14 cellular contexts compared by ENCODE assay signal in the genomic region with DNA sequence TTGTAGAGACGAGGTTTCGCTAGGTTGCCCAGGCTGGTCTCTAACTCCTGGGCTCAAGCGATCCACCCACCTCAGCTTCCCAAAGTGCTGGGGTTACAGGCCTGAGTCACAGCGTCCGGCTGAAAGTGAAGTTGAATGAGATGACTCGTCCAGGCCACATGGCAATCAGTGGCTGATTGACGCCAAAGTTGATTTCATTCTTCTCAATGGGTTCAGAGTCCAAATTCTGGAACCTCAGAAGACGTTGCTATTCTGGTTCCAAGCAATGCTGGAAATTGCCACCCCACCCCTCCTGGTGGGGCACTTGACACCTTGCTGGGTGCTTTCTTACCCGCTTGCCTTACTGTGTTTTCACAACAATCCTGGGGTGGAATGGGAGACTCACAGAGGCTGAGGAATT. TPM values are rescaled to one million over a fixed set of nuclear protein-coding genes. Genes with fewer than 3 reads are reported as not detected.
DNase-seq lines count a peak whose midpoint lies in the region; ATAC-seq and TF ChIP-seq lines count a peak whose summit lies in the region.
"Had no signal": no experiment of that assay in that cellular context is flagged by ENCODE, and none has a peak within 500 bp of the region (broad histone marks: within the 10 kb centered on the region; RNA-seq: fewer than 3 reads in every experiment).

No MANE protein-coding gene starts in this region.

- no peak for TF ChIP-seq CTCF in mammary epithelial cell (conservative IDR thresholded peaks at IDR 0.05 in 1 of 2, IDR thresholded peaks at IDR 0.05 in 1 of 2; ENCODE audit: extremely low read depth in 1 of 2, insufficient read depth in 1 of 2, low read depth in 1 of 2, low read length in 2 of 2)

- H3K36me3 ChIP-seq in mammary epithelial cell (ENCODE audit: insufficient read depth, low read length) (no peaks in the 10 kb centered on the region), mucosa of rectum (ENCODE audit: control insufficient read depth in 2 of 2, insufficient read depth in 2 of 2, low read length in 2 of 2) (no peaks in the 10 kb centered on the region)
- H3K36me3 ChIP-seq: lower lobe of right lung had no signal

- 41% methylated on average over 9 of the region's 9 CpGs for WGBS in mammary epithelial cell (ENCODE audit: low coverage, missing lambda C conversion rate)

- H3K79me2 ChIP-seq in mammary epithelial cell (ENCODE audit: insufficient read depth, low read length), result peaks cover 11% of the 10 kb centered on the region

- H3K9me3 ChIP-seq in mammary epithelial cell (replicated peaks; ENCODE audit: insufficient read depth, low read length) (no peaks in the 10 kb centered on the region), mucosa of rectum (ENCODE audit: control insufficient read depth in 2 of 2, low read length in 2 of 2) (no peaks in the 10 kb centered on the region)
- H3K9me3 ChIP-seq: lower lobe of right lung had no signal

- H3K4me2 ChIP-seq in mammary epithelial cell (ENCODE audit: insufficient read depth, low read depth, low read length), result no peak overlapping the region
- H3K4me2 ChIP-seq: KMS-11 had no signal

- no peaks in the 10 kb centered on the region for H4K20me1 ChIP-seq in mammary epithelial cell (ENCODE audit: insufficient read depth, low read length)

- H3K27me3 Mint-ChIP-seq in T-cell, result no peaks in the 10 kb centered on the region
- H3K27me3 Mint-ChIP-seq: activated naive CD4-positive, alpha-beta T cell treated with anti-CD3 and anti-CD28 coated beads, Interleukin-2, amount 50 U/mL, for 24 hours; CD4-positive, CD25-positive, alpha-beta regulatory T cell had no signal

- no peak overlapping the region for H3K27ac ChIP-seq in mammary epithelial cell (ENCODE audit: insufficient read depth, low read depth, low read length)
- H3K27ac ChIP-seq in mucosa of rectum (ENCODE audit: low read depth in 2 of 2, low read length in 2 of 2), result peak overlapping the region; percentile 35 to 59
- H3K27ac ChIP-seq: KMS-11, lower lobe of right lung had no signal

- no peak overlapping the region for H3K27ac Mint-ChIP-seq in T-cell
- H3K27ac Mint-ChIP-seq: activated naive CD4-positive, alpha-beta T cell treated with anti-CD3 and anti-CD28 coated beads, Interleukin-2, amount 50 U/mL, for 24 hours; CD4-positive, CD25-positive, alpha-beta regulatory T cell had no signal

- H3K4me1 ChIP-seq in mammary epithelial cell (ENCODE audit: insufficient read depth, low read length) (peaks cover 34% of the 10 kb centered on the region), mucosa of rectum (ENCODE audit: control insufficient read depth in 2 of 2, insufficient read depth in 2 of 2, low read length in 2 of 2) (peaks cover 28 to 30% of the 10 kb centered on the region in 2 donors)

- no peak overlapping the region for H2AFZ ChIP-seq in mammary epithelial cell (ENCODE audit: low read depth, low read length)

- BruUV-seq in mammary epithelial cell (replicated peaks; lab: Mats Ljungman, UMichigan), result no TSS peak

- POLR2A ChIA-PET in T-cell (lab: Charles Lee), result interaction anchor here (0.6 kb wide), 2 partner anchors 66 to 1884 kb away, joined by 4 read pairs; no protein-coding TSS in a partner anchor

- H3K36me3 Mint-ChIP-seq in T-cell, result peaks cover 4% of the 10 kb centered on the region
- H3K36me3 Mint-ChIP-seq: CD4-positive, CD25-positive, alpha-beta regulatory T cell had no signal

- peaks cover 11 to 20% (median 19%) of the 10 kb centered on the region in 3 donors for H3K4me1 Mint-ChIP-seq in T-cell

- intact Hi-C loops in mammary epithelial cell (cut with micrococcal nuclease), result loop anchor here (5.0 kb wide), 1 partner anchor 179 kb away; a partner anchor contains a TSS

- dilution Hi-C loops in mammary epithelial cell (cut with HindIII; ENCODE audit: low sequenced_read_pairs), result no loop called here

- H3K4me3 Mint-ChIP-seq in T-cell, result no peak overlapping the region
- H3K4me3 Mint-ChIP-seq: activated naive CD4-positive, alpha-beta T cell treated with anti-CD3 and anti-CD28 coated beads, Interleukin-2, amount 50 U/mL, for 24 hours; CD4-positive, CD25-positive, alpha-beta regulatory T cell had no signal

- in situ Hi-C loops in mammary epithelial cell (cut with MboI; ENCODE audit: low sequenced_read_pairs in 2 of 2), result loop anchor here (5.0 to 25.0 kb wide), 4 partner anchors 79 to 314 kb away; no protein-coding TSS in a partner anchor

- H3K9ac ChIP-seq in mammary epithelial cell (ENCODE audit: insufficient read depth, low read length) (no peak overlapping the region), mucosa of rectum (ENCODE audit: low read depth in 1 of 2, low read length in 2 of 2) (peak overlapping the region in 1 of 2 donors; percentile 8)
- H3K9ac ChIP-seq: KMS-11 had no signal

- ATAC-seq in T-cell (replicated peaks in 1 of 4), result no peak
- ATAC-seq in HG02885 (IDR thresholded peaks at IDR 0.05; ENCODE audit: poor library complexity, unreplicated experiment), result no peak

- CTCF ChIA-PET in mammary epithelial cell (lab: Charles Lee; ENCODE audit: low non-redundant PET) (no interaction called here), T-cell (lab: Charles Lee) (interaction anchor here (0.6 to 1.8 kb wide), 3 partner anchors 72 to 287 kb away, joined by 3 to 4 read pairs (median 3); no protein-coding TSS in a partner anchor)

- no peaks in the 10 kb centered on the region for H3K9me3 Mint-ChIP-seq in T-cell
- H3K9me3 Mint-ChIP-seq: activated naive CD4-positive, alpha-beta T cell treated with anti-CD3 and anti-CD28 coated beads, Interleukin-2, amount 50 U/mL, for 24 hours; CD4-positive, CD25-positive, alpha-beta regulatory T cell had no signal

- no peak overlapping the region for H3K4me3 ChIP-seq in mammary epithelial cell (replicated peaks in 1 of 3; ENCODE audit: insufficient read depth in 1 of 3, low read depth in 2 of 3, low read length in 3 of 3)
- no peak overlapping the region for H3K4me3 ChIP-seq in mucosa of rectum (ENCODE audit: low read length in 2 of 2)
- H3K4me3 ChIP-seq: lower lobe of right lung had no signal

- DNase-seq in EH (ENCODE audit: low read depth), result peak; percentile 70
- DNase-seq in NCI-H226, result peak; percentile 58
- DNase-seq in mammary epithelial cell, result peak; percentile 71
- DNase-seq in AG20443 (ENCODE audit: low spot score), result no peak
- DNase-seq in T-cell, result no peak
- DNase-seq in activated gamma-delta T cell (lab: John Stamatoyannopoulos, UW), result no peak
- DNase-seq: CD4-positive, CD25-positive, alpha-beta regulatory T cell; lower lobe of right lung; NCI-H2107; T-helper 2 cell had no signal

- no peaks in the 10 kb centered on the region for H3K27me3 ChIP-seq in mammary epithelial cell (ENCODE audit: insufficient read depth, low read length)
- no peaks in the 10 kb centered on the region for H3K27me3 ChIP-seq in mucosa of rectum (ENCODE audit: control insufficient read depth in 2 of 2, insufficient read depth in 2 of 2, low read length in 2 of 2)

RNA-seq across cellular contexts. Expression of a gene that starts 14.9 kb away (rescaled TPM):
- total RNA-seq in mammary epithelial cell, result 10 to 100 TPM; 11.2 to 15.5 TPM
- polyA plus RNA-seq in mammary epithelial cell, result 15.2 TPM
- polyA minus RNA-seq in mammary epithelial cell, result 12.7 TPM
- total RNA-seq in T-cell, result 1 to 10 TPM; 5.6 to 7.2 (median 6.1) TPM

RNA-seq across cellular contexts. Expression of a gene that starts 23.6 kb away (rescaled TPM):
- 10 to 100 TPM in 1 of 2 donors, 1 to 10 TPM in 1; 8.2 to 16.2 TPM for total RNA-seq in mammary epithelial cell
- 13.6 TPM for polyA plus RNA-seq in mammary epithelial cell
- 18.9 TPM for polyA minus RNA-seq in mammary epithelial cell
- 10 to 100 TPM; 17.4 to 45.3 (median 43.7) TPM for total RNA-seq in T-cell

RNA-seq across cellular contexts. Expression of a gene that starts 29.1 kb away (rescaled TPM):
- total RNA-seq in mammary epithelial cell (100 to 1,000 TPM in 1 of 2 donors, 10 to 100 TPM in 1; 70.2 to 166 TPM), T-cell (100 to 1,000 TPM; 134 to 231 (median 204) TPM)
- polyA plus RNA-seq in mammary epithelial cell, result 183 TPM
- polyA minus RNA-seq in mammary epithelial cell, result 171 TPM

RNA-seq across cellular contexts. Expression of a gene that starts 55.5 kb away (rescaled TPM):
- total RNA-seq in mammary epithelial cell (10 to 100 TPM; 30.8 to 60.7 TPM), T-cell (10 to 100 TPM; 25.9 to 85.8 (median 34.6) TPM)
- 56.7 TPM for polyA plus RNA-seq in mammary epithelial cell
- polyA minus RNA-seq in mammary epithelial cell, result 35.7 TPM

Comparison
In these comparisons a context has a peak if more than half of its experiments do, and no peak if none do; other contexts are left out.
1. DNase-seq: peak in EH (single experiment), NCI-H226 (single experiment) and mammary epithelial cell (single experiment); none in AG20443 (single experiment), T-cell (0 of 34) and activated gamma-delta T cell (single experiment).